Comparison of ENCODE assay signal across 16 cellular contexts in the genomic region with DNA sequence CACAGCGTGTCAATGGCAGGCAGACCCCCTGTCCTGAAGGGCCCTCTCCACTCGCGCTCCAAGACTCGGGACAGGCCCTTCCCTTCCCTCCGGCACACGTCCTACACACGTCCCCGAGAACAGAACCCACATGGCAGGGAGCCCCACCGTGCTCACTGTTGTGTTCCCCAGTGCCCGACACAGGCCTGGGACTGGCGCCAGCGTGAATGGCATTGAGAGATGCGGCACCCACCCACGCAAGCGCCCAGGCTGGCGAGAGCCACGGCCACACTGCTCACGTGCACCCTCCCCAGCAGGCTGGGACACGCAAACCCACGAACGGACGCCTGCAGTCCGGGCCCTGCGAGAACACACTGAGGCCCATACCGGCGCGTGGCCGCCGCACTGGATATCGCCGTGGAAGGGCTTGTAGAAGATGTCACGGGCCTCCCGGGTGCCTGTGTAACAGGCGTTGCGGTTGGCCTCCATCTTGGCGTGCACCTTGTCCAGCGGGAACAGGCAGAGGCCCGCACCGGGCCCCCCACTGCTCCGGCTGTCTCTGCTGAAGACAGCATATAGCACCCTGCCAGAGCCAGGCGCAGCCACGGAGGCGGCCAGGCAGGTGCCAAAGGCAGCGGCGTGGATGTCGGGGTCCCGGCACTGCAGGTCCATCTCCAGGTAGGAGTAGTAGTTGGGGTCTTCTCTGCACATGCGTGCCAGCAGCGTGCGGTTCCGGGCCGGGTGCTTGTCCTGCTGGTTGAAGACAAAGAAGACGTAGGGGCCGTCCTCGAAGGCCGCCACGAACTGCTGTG. TPM values are rescaled to one million over a fixed set of nuclear protein-coding genes. Genes with fewer than 3 reads are reported as not detected.
A peak's percentile ranks its signal among the peaks of the same experiment; 100 is the strongest.
DNase-seq lines count a peak whose midpoint lies in the region; ATAC-seq, FAIRE-seq and TF ChIP-seq lines count a peak whose summit lies in the region.
"Had no signal": no experiment of that assay in that cellular context is flagged by ENCODE, and none has a peak within 500 bp of the region (broad histone marks: within the 10 kb centered on the region; RNA-seq: fewer than 3 reads in every experiment).

No MANE protein-coding gene starts in this region.

- no peak overlapping the region for H2BK120ac ChIP-seq in H1 (replicated peaks; ENCODE audit: low read depth, low read length)

- no peak overlapping the region for H3K4me3 Mint-ChIP-seq in CD8-positive, alpha-beta T cell
- H3K4me3 Mint-ChIP-seq: CD4-positive, CD25-positive, alpha-beta regulatory T cell; H9 had no signal

- H3K23ac ChIP-seq in H1 (ENCODE audit: insufficient read length) = no peak overlapping the region

- peaks cover 0 to 19% (median 17%) of the 10 kb centered on the region in 4 experiments; a peak in 6 of 7 replicates for H3K4me1 ChIP-seq in H1 (replicated peaks in 1 of 4; ENCODE audit: control insufficient read depth in 3 of 4, insufficient read depth in 4 of 4, low read length in 3 of 4)
- H3K4me1 ChIP-seq in CD8-positive, alpha-beta T cell (ENCODE audit: insufficient read depth, low read length) = peaks cover 21% of the 10 kb centered on the region

- no peak for TF ChIP-seq EP300 in H1 (IDR thresholded peaks at IDR 0.05; ENCODE audit: borderline replicate concordance in 1 of 2, low read depth in 2 of 2, low read length in 2 of 2)

- H3K9me3 Mint-ChIP-seq in CD8-positive, alpha-beta T cell = no peaks in the 10 kb centered on the region
- H3K9me3 Mint-ChIP-seq: CD4-positive, CD25-positive, alpha-beta regulatory T cell; H9 had no signal

- peaks cover 11% of the 10 kb centered on the region for H3K79me1 ChIP-seq in H1 (ENCODE audit: low read depth, low read length)

- peaks cover 14% of the 10 kb centered on the region for H3K4me1 Mint-ChIP-seq in CD8-positive, alpha-beta T cell (ENCODE audit: low read depth)

- TF ChIP-seq CTCF in RWPE1 (conservative IDR thresholded peaks at IDR 0.05; ENCODE audit: low read depth) = no peak
- no peak for TF ChIP-seq CTCF in H1 (IDR thresholded peaks at IDR 0.05; ENCODE audit: control extremely low read depth in 1 of 3, insufficient read depth in 1 of 3, low read depth in 1 of 3, low read length in 3 of 3)
- no peak for TF ChIP-seq CTCF in CD8-positive, alpha-beta T cell (IDR thresholded peaks at IDR 0.05)

- H2AK5ac ChIP-seq in H1 (ENCODE audit: low read depth, low read length) = no peak overlapping the region

- H4K91ac ChIP-seq in H1 (replicated peaks; ENCODE audit: insufficient read length, low read length) = no peak overlapping the region

- FAIRE-seq in H1 (lab: Jason Lieb, UNC) (no peak), urothelium cell line (lab: Jason Lieb, UNC) (peak; percentile 62)
- FAIRE-seq: A204.1, D721Med, G401.6, K562 had no signal

- no peak overlapping the region for H2AFZ ChIP-seq in H1 (ENCODE audit: low read length)

- H3K4me3 ChIP-seq in H1 (ENCODE audit: extremely low read depth in 1 of 4, insufficient read depth in 2 of 4, low read depth in 3 of 4, low read length in 4 of 4) = no peak overlapping the region
- no peak overlapping the region for H3K4me3 ChIP-seq in CD8-positive, alpha-beta T cell (ENCODE audit: low read depth, low read length)
- H3K4me3 ChIP-seq: K562 had no signal

- H4K20me1 ChIP-seq in H1 (replicated peaks in 1 of 2; ENCODE audit: control insufficient read depth in 1 of 2, insufficient read depth in 2 of 2, low read length in 2 of 2) = peaks cover 8 to 32% of the 10 kb centered on the region in 2 experiments

- H3K27ac ChIP-seq in RWPE1 (peak overlapping the region; percentile 100), H1 (ENCODE audit: low read depth, low read length) (no peak overlapping the region)
- no peak overlapping the region for H3K27ac ChIP-seq in CD8-positive, alpha-beta T cell (ENCODE audit: low read depth, low read length)

- no peak overlapping the region for H2BK20ac ChIP-seq in H1 (ENCODE audit: low read length)

- POLR2A ChIA-PET in RWPE1 (lab: Yijun Ruan, JAX; ENCODE audit: low non-redundant PET) (no interaction called here), H1 (lab: Charles Lee; ENCODE audit: partially characterized antibody) (no interaction called here)
- POLR2A ChIA-PET in CD8-positive, alpha-beta T cell (lab: Charles Lee) = no interaction called here

- no peak overlapping the region for H3K56ac ChIP-seq in H1 (replicated peaks; ENCODE audit: insufficient read length, low read depth, low read length)

- H2BK5ac ChIP-seq in H1 (ENCODE audit: low read depth, low read length) = peak overlapping the region; percentile 44; the same call in 1 of the 2 replicates

- ATAC-seq in CD8-positive, alpha-beta T cell = no peak
- ATAC-seq: K562 had no signal

- no peak overlapping the region for H3K18ac ChIP-seq in H1 (ENCODE audit: extremely low read depth, low read length)

- no peaks in the 10 kb centered on the region for H3K27me3 ChIP-seq in H1 (replicated peaks in 1 of 4; ENCODE audit: control insufficient read depth in 3 of 4, extremely low read depth in 1 of 4, insufficient read depth in 3 of 4, low read length in 3 of 4)
- H3K27me3 ChIP-seq in CD8-positive, alpha-beta T cell (ENCODE audit: insufficient read depth, low read length) = no peaks in the 10 kb centered on the region
- H3K27me3 ChIP-seq: BE2C had no signal

- H3K27me3 Mint-ChIP-seq in CD8-positive, alpha-beta T cell (ENCODE audit: low read depth) = peaks cover 3% of the 10 kb centered on the region

- H4K5ac ChIP-seq in H1 (ENCODE audit: insufficient read length, low read depth, low read length) = no peak overlapping the region

- CTCF ChIA-PET in RWPE1 (lab: Yijun Ruan, JAX) = no interaction called here
- CTCF ChIA-PET in H1 (lab: Charles Lee; ENCODE audit: partially characterized antibody) = interaction anchor here (1.2 to 3.7 kb wide), 3 partner anchors 9 to 15 kb away, joined by 5 to 27 read pairs (median 11); no protein-coding TSS in a partner anchor
- CTCF ChIA-PET in CD8-positive, alpha-beta T cell (lab: Charles Lee) = no interaction called here

- peak overlapping the region; percentile 80; the same call in 1 of the 2 replicates for H4K8ac ChIP-seq in H1 (ENCODE audit: extremely low read depth, insufficient read depth, low read length)

- H3K9me3 ChIP-seq in H1 (ENCODE audit: insufficient read depth in 2 of 2, low read depth in 1 of 2, low read length in 1 of 2) = no peaks in the 10 kb centered on the region
- H3K9me3 ChIP-seq in CD8-positive, alpha-beta T cell (ENCODE audit: low read length) = no peaks in the 10 kb centered on the region
- H3K9me3 ChIP-seq: BE2C, Caco-2 had no signal

- no peak overlapping the region for H3K14ac ChIP-seq in H1 (ENCODE audit: insufficient read length)

- no peak overlapping the region for H3K27ac Mint-ChIP-seq in CD8-positive, alpha-beta T cell
- H3K27ac Mint-ChIP-seq: CD4-positive, CD25-positive, alpha-beta regulatory T cell; H9 had no signal

- peaks cover 5 to 45% (median 11%) of the 10 kb centered on the region in 4 experiments; a peak in 6 of 8 replicates for H3K36me3 ChIP-seq in H1 (ENCODE audit: control insufficient read depth in 2 of 4, insufficient read depth in 4 of 4, low read length in 3 of 4)
- H3K36me3 ChIP-seq in CD8-positive, alpha-beta T cell (ENCODE audit: insufficient read depth, low read length) = no peaks in the 10 kb centered on the region

- no peak for DNase-seq in RWPE1 (ENCODE audit: low spot score)
- no peak for DNase-seq in H1 (ENCODE audit: low read depth in 1 of 2, low spot score in 2 of 2)
- DNase-seq in urothelium cell line (ENCODE audit: low spot score) = no peak
- DNase-seq in GM03348 (ENCODE audit: low spot score) = no peak
- no peak for DNase-seq in CD8-positive, alpha-beta T cell
- DNase-seq: ACHN; BE2C; C1 segment of cervical spinal cord; Caco-2; CD4-positive, CD25-positive, alpha-beta regulatory T cell; GOT3; H9 had no signal

- H3K79me2 ChIP-seq in H1 (ENCODE audit: control insufficient read depth in 1 of 2, insufficient read depth in 2 of 2, low read length in 2 of 2) = peaks cover 0 to 28% of the 10 kb centered on the region in 2 experiments; a peak in 2 of 4 replicates

- H3K4ac ChIP-seq in H1 (replicated peaks; ENCODE audit: insufficient read length, low read depth, low read length) = no peak overlapping the region

- intact Hi-C loops in CD8-positive, alpha-beta T cell (cut with DNase I, micrococcal nuclease) = no loop called here

- H3K9ac ChIP-seq in H1 (replicated peaks in 1 of 4; ENCODE audit: extremely low read depth in 1 of 4, low read depth in 3 of 4, low read length in 3 of 4) = no peak overlapping the region

- no peak for TF ChIP-seq POLR2A in H1 (IDR thresholded peaks at IDR 0.05; ENCODE audit: control extremely low read depth in 1 of 2, low read depth in 2 of 2, low read length in 2 of 2)

- TF ChIP-seq RAD21 in H1 (IDR thresholded peaks at IDR 0.05 in 1 of 2, conservative IDR thresholded peaks at IDR 0.05 in 1 of 2; ENCODE audit: low read depth in 2 of 2, low read length in 2 of 2) = no peak

- WGBS in H1 (ENCODE audit: extremely low coverage in 1 of 2, insufficient coverage in 1 of 2, insufficient read length in 1 of 2, insufficient replicate concordance in 2 of 2, low coverage in 1 of 2, low lambda C conversion rate in 2 of 2, missing lambda C conversion rate in 1 of 2), 2 experiments = 94% methylated on average over 55 of the region's 57 CpGs; no CpG with 5 or more reads in 1 of the 2 experiments

- H2BK12ac ChIP-seq in H1 (ENCODE audit: low read depth, low read length) = no peak overlapping the region

- no peaks in the 10 kb centered on the region for H3K23me2 ChIP-seq in H1 (ENCODE audit: low read depth, low read length)

- H2BK15ac ChIP-seq in H1 (ENCODE audit: low read length) = no peak overlapping the region

- no peaks in the 10 kb centered on the region for H3K36me3 Mint-ChIP-seq in CD8-positive, alpha-beta T cell
- H3K36me3 Mint-ChIP-seq: CD4-positive, CD25-positive, alpha-beta regulatory T cell had no signal

- no peak overlapping the region for H3K4me2 ChIP-seq in H1 (ENCODE audit: insufficient read depth in 1 of 2, low read depth in 2 of 2, low read length in 2 of 2)

RNA-seq across cellular contexts. Expression of a gene that starts 18.1 kb away (rescaled TPM):
- 92.8 and 106 TPM in 2 replicates for total RNA-seq in H1 (2021; fragmentation: NEBNext Ultra II Directional; extraction: Animal tissue kit (Norgen Biotek cat#: 25700))
- 58.3 and 83.3 TPM in 2 replicates for polyA plus RNA-seq in H1 (2011; rRNA removed)
- polyA plus RNA-seq in H1 (2011; cell fraction: cytosol; rRNA removed) = 58.5 TPM
- 226 TPM for polyA plus RNA-seq in H1 (2011; cell fraction: nucleus; rRNA removed)
- 63.1 to 97.9 TPM (median 90.3 TPM) in 4 replicates for polyA plus RNA-seq in H1 (2012, experiment 1 of 2)
- 97.7 TPM for polyA plus RNA-seq in H1 (2012, experiment 2 of 2)
- polyA plus RNA-seq in H1 (2013, experiment 1 of 2) = 115 TPM
- 92.5 TPM for polyA plus RNA-seq in H1 (2013, experiment 2 of 2)
- 71.0 and 71.3 TPM in 2 replicates for polyA minus RNA-seq in H1 (2011; rRNA and poly(A)+ RNA removed)
- 70.6 TPM for polyA minus RNA-seq in H1 (2011; cell fraction: cytosol; rRNA and poly(A)+ RNA removed)
- polyA minus RNA-seq in H1 (2011; cell fraction: nucleus; rRNA and poly(A)+ RNA removed) = 62.9 TPM
- 1 to 10 TPM; 6.3 to 8.1 TPM for total RNA-seq in CD8-positive, alpha-beta T cell

RNA-seq across cellular contexts. Expression of a gene that starts 19.2 kb away (rescaled TPM):
- 1.5 TPM in 2 replicates for total RNA-seq in H1 (2021; fragmentation: NEBNext Ultra II Directional; extraction: Animal tissue kit (Norgen Biotek cat#: 25700))
- polyA plus RNA-seq in H1 (2011; rRNA removed) = 0.70 and 1.5 TPM in 2 replicates
- polyA plus RNA-seq in H1 (2011; cell fraction: cytosol; rRNA removed) = 1.1 TPM
- polyA plus RNA-seq in H1 (2011; cell fraction: nucleus; rRNA removed) = 4.6 TPM
- polyA plus RNA-seq in H1 (2012, experiment 1 of 2) = 0.36 to 1.7 TPM (median 1.1 TPM) in 4 replicates
- polyA plus RNA-seq in H1 (2012, experiment 2 of 2) = 0.45 TPM
- polyA plus RNA-seq in H1 (2013, experiment 1 of 2) = 0.87 TPM
- 0.96 TPM for polyA plus RNA-seq in H1 (2013, experiment 2 of 2)
- 0.57 and 0.68 TPM in 2 replicates for polyA minus RNA-seq in H1 (2011; rRNA and poly(A)+ RNA removed)
- not detected for polyA minus RNA-seq in H1 (2011; cell fraction: cytosol; rRNA and poly(A)+ RNA removed)
- polyA minus RNA-seq in H1 (2011; cell fraction: nucleus; rRNA and poly(A)+ RNA removed) = 1.00 TPM
- total RNA-seq in CD8-positive, alpha-beta T cell = 1 to 10 TPM; 1.9 to 2.1 TPM

RNA-seq across cellular contexts. Expression of a gene that starts 27.9 kb away (rescaled TPM):
- 15.6 and 20.3 TPM in 2 replicates for total RNA-seq in H1 (2021; fragmentation: NEBNext Ultra II Directional; extraction: Animal tissue kit (Norgen Biotek cat#: 25700))
- 17.3 and 25.9 TPM in 2 replicates for polyA plus RNA-seq in H1 (2011; rRNA removed)
- 24.5 TPM for polyA plus RNA-seq in H1 (2011; cell fraction: cytosol; rRNA removed)
- polyA plus RNA-seq in H1 (2011; cell fraction: nucleus; rRNA removed) = 83.3 TPM
- 13.2 to 20.0 TPM (median 18.2 TPM) in 4 replicates for polyA plus RNA-seq in H1 (2012, experiment 1 of 2)
- 15.2 TPM for polyA plus RNA-seq in H1 (2012, experiment 2 of 2)
- polyA plus RNA-seq in H1 (2013, experiment 1 of 2) = 14.5 TPM
- polyA plus RNA-seq in H1 (2013, experiment 2 of 2) = 11.9 TPM
- 8.8 and 9.6 TPM in 2 replicates for polyA minus RNA-seq in H1 (2011; rRNA and poly(A)+ RNA removed)
- 11.2 TPM for polyA minus RNA-seq in H1 (2011; cell fraction: cytosol; rRNA and poly(A)+ RNA removed)
- 19.5 TPM for polyA minus RNA-seq in H1 (2011; cell fraction: nucleus; rRNA and poly(A)+ RNA removed)
- total RNA-seq in CD8-positive, alpha-beta T cell = 1 to 10 TPM; 1.1 to 1.5 TPM

RNA-seq across cellular contexts. Expression of a gene that starts 37.5 kb away (rescaled TPM):
- total RNA-seq in H1 (2021; fragmentation: NEBNext Ultra II Directional; extraction: Animal tissue kit (Norgen Biotek cat#: 25700)) = 1.1 TPM in 2 replicates
- polyA plus RNA-seq in H1 (2011; rRNA removed) = 1.9 and 3.6 TPM in 2 replicates
- 2.0 TPM for polyA plus RNA-seq in H1 (2011; cell fraction: cytosol; rRNA removed)
- 13.0 TPM for polyA plus RNA-seq in H1 (2011; cell fraction: nucleus; rRNA removed)
- 0.58 to 2.1 TPM (median 1.6 TPM) in 4 replicates for polyA plus RNA-seq in H1 (2012, experiment 1 of 2)
- polyA plus RNA-seq in H1 (2012, experiment 2 of 2) = 0.84 TPM
- 0.75 TPM for polyA plus RNA-seq in H1 (2013, experiment 1 of 2)
- 0.75 TPM for polyA plus RNA-seq in H1 (2013, experiment 2 of 2)
- 0.32 and 0.50 TPM in 2 replicates for polyA minus RNA-seq in H1 (2011; rRNA and poly(A)+ RNA removed)
- 1.2 TPM for polyA minus RNA-seq in H1 (2011; cell fraction: cytosol; rRNA and poly(A)+ RNA removed)
- polyA minus RNA-seq in H1 (2011; cell fraction: nucleus; rRNA and poly(A)+ RNA removed) = 1.4 TPM
- total RNA-seq in CD8-positive, alpha-beta T cell = 1 to 10 TPM; 3.0 to 3.1 TPM

RNA-seq across cellular contexts. Expression of a gene that starts 38.3 kb away (rescaled TPM):
- total RNA-seq in H1 (2021; fragmentation: NEBNext Ultra II Directional; extraction: Animal tissue kit (Norgen Biotek cat#: 25700)) = 21.2 and 26.4 TPM in 2 replicates
- 11.2 and 18.8 TPM in 2 replicates for polyA plus RNA-seq in H1 (2011; rRNA removed)
- polyA plus RNA-seq in H1 (2011; cell fraction: cytosol; rRNA removed) = 11.2 TPM
- polyA plus RNA-seq in H1 (2011; cell fraction: nucleus; rRNA removed) = 131 TPM
- 13.3 to 28.3 TPM (median 25.5 TPM) in 4 replicates for polyA plus RNA-seq in H1 (2012, experiment 1 of 2)
- polyA plus RNA-seq in H1 (2012, experiment 2 of 2) = 14.3 TPM
- polyA plus RNA-seq in H1 (2013, experiment 1 of 2) = 11.9 TPM
- 11.8 TPM for polyA plus RNA-seq in H1 (2013, experiment 2 of 2)
- polyA minus RNA-seq in H1 (2011; rRNA and poly(A)+ RNA removed) = 6.1 and 7.2 TPM in 2 replicates
- polyA minus RNA-seq in H1 (2011; cell fraction: cytosol; rRNA and poly(A)+ RNA removed) = 11.4 TPM
- 34.8 TPM for polyA minus RNA-seq in H1 (2011; cell fraction: nucleus; rRNA and poly(A)+ RNA removed)
- total RNA-seq in CD8-positive, alpha-beta T cell = 10 to 100 TPM; 81.8 to 82.6 TPM

Comparison
In these comparisons a context has a peak if more than half of its experiments do, and no peak if none do; other contexts are left out.
1. RNA of a gene that starts 18.1 kb away (total RNA-seq): 92.8 to 106 TPM in H1; 6.3 to 8.1 TPM in CD8-positive, alpha-beta T cell; every median in the first group is over 10 times any median in the second.